In genomic region chr7:2791390-2791789, GRCh38 we compare ENCODE assay signal across 16 cellular contexts. TPM values are rescaled to one million over a fixed set of nuclear protein-coding genes. Genes with fewer than 3 reads are reported as not detected.
DNase-seq lines count a peak whose midpoint lies in the region; ATAC-seq and TF ChIP-seq lines count a peak whose summit lies in the region.
"Had no signal": no experiment of that assay in that cellular context is flagged by ENCODE, and none has a peak within 500 bp of the region (broad histone marks: within the 10 kb centered on the region; RNA-seq: fewer than 3 reads in every experiment).

No MANE protein-coding gene starts in this region.

- no peak overlapping the region for H3K4me2 ChIP-seq in osteoblast (ENCODE audit: insufficient read depth, low read length)
- H3K4me2 ChIP-seq in neuronal stem cell (ENCODE audit: insufficient read depth, low read length, poor library complexity, severe bottlenecking) = no peak overlapping the region
- H3K4me2 ChIP-seq: BLaER1 had no signal

- no peak overlapping the region for H3K9ac ChIP-seq in neuronal stem cell (ENCODE audit: low read depth, low read length, poor library complexity)
- H3K9ac ChIP-seq: BLaER1, GM23248 had no signal

- H2BK12ac ChIP-seq in neuronal stem cell (ENCODE audit: low read length) = no peak overlapping the region

- ATAC-seq in upper lobe of right lung = no peak
- ATAC-seq: GM12878 had no signal

- H3K14ac ChIP-seq in neuronal stem cell (ENCODE audit: low read length) = no peak overlapping the region

- no peak overlapping the region for H3K4ac ChIP-seq in neuronal stem cell (ENCODE audit: low read length)

- intact Hi-C loops in head of caudate nucleus (cut with DNase I) = no loop called here
- intact Hi-C loops in upper lobe of right lung (cut with DNase I) = no loop called here

- H4K91ac ChIP-seq in neuronal stem cell (ENCODE audit: low read depth, low read length, poor library complexity) = no peak overlapping the region

- DNase-seq in cardiac muscle cell (ENCODE audit: low read depth in 1 of 2, low spot score in 1 of 2) = no peak
- no peak for DNase-seq in right atrium auricular region (ENCODE audit: low spot score)
- DNase-seq in head of caudate nucleus = peak in 25 of 42 donors; percentile 28 to 90 (median 54)
- DNase-seq in osteoblast (ENCODE audit: insufficient read length, low spot score, missing footprints) = peak; percentile 30
- DNase-seq in upper lobe of right lung = no peak
- no peak for DNase-seq in neuronal stem cell (ENCODE audit: low spot score)
- no peak for DNase-seq in DMS 273 (lab: John Stamatoyannopoulos, UW; ENCODE audit: unreplicated experiment)
- DNase-seq: 8988T; CD4-positive, alpha-beta memory T cell; DMS53; DND-41; EL; GM23248 had no signal

- no peaks in the 10 kb centered on the region for H3K27me3 ChIP-seq in cardiac muscle cell
- no peaks in the 10 kb centered on the region for H3K27me3 ChIP-seq in right atrium auricular region
- no peaks in the 10 kb centered on the region for H3K27me3 ChIP-seq in osteoblast (ENCODE audit: insufficient read depth, low read length)
- H3K27me3 ChIP-seq in upper lobe of right lung = no peaks in the 10 kb centered on the region
- H3K27me3 ChIP-seq in neuronal stem cell (ENCODE audit: control insufficient read depth in 3 of 3, insufficient read depth in 3 of 3, low read depth in 1 of 3, low read length in 3 of 3) = no peaks in the 10 kb centered on the region
- H3K27me3 ChIP-seq: BLaER1 had no signal

- peaks cover 6% of the 10 kb centered on the region for H3K79me1 ChIP-seq in neuronal stem cell (ENCODE audit: low read depth, low read length)

- H3K4me3 ChIP-seq in cardiac muscle cell (no peak overlapping the region), right atrium auricular region (no peak overlapping the region), osteoblast (ENCODE audit: insufficient read depth, low read length) (no peak overlapping the region), upper lobe of right lung (no peak overlapping the region), neuronal stem cell (ENCODE audit: low read length in 2 of 2) (no peak overlapping the region)
- H3K4me3 ChIP-seq: BLaER1, GM12878, GM23248, HAP-1 had no signal

- H3K79me2 ChIP-seq in osteoblast (ENCODE audit: insufficient read depth, low read length) = peaks cover 69% of the 10 kb centered on the region

- H3K27ac ChIP-seq in cardiac muscle cell (peak overlapping the region; percentile 2), right atrium auricular region (no peak overlapping the region), osteoblast (ENCODE audit: low read depth, low read length) (no peak overlapping the region), upper lobe of right lung (no peak overlapping the region), neuronal stem cell (replicated peaks; ENCODE audit: low read length) (no peak overlapping the region)
- H3K27ac ChIP-seq: BLaER1, GM23248 had no signal

- H3K18ac ChIP-seq in neuronal stem cell (ENCODE audit: low read length) = no peak overlapping the region

- WGBS in neuronal stem cell (ENCODE audit: extremely low coverage in 2 of 2, insufficient read length in 2 of 2, insufficient replicate concordance in 1 of 2), 2 donors = no CpG with 5 or more reads among the region's 5 CpGs

- H2AFZ ChIP-seq in osteoblast (ENCODE audit: low read length) (no peak overlapping the region), neuronal stem cell (ENCODE audit: low read length) (no peak overlapping the region)
- H2AFZ ChIP-seq: GM23248 had no signal

- H2BK15ac ChIP-seq in neuronal stem cell (ENCODE audit: low read length) = no peak overlapping the region

- no peak overlapping the region for H2BK120ac ChIP-seq in neuronal stem cell (ENCODE audit: low read depth, low read length)

- H3K36me3 ChIP-seq in cardiac muscle cell = peaks cover 12% of the 10 kb centered on the region
- H3K36me3 ChIP-seq in right atrium auricular region = peaks cover 38% of the 10 kb centered on the region
- peaks cover 38% of the 10 kb centered on the region for H3K36me3 ChIP-seq in osteoblast (ENCODE audit: insufficient read depth, low read length)
- H3K36me3 ChIP-seq in upper lobe of right lung = peaks cover 31% of the 10 kb centered on the region
- H3K36me3 ChIP-seq in neuronal stem cell (replicated peaks in 1 of 2; ENCODE audit: control insufficient read depth in 2 of 2, insufficient read depth in 2 of 2, low read length in 2 of 2) = peaks cover 22 to 82% of the 10 kb centered on the region in 2 donors

- H3K9me3 ChIP-seq in cardiac muscle cell (ENCODE audit: low read depth) (no peaks in the 10 kb centered on the region), right atrium auricular region (no peaks in the 10 kb centered on the region), osteoblast (ENCODE audit: low read depth, low read length) (no peaks in the 10 kb centered on the region), upper lobe of right lung (no peaks in the 10 kb centered on the region), neuronal stem cell (replicated peaks in 1 of 2; ENCODE audit: control insufficient read depth in 2 of 2, insufficient read depth in 1 of 2, low read depth in 1 of 2, low read length in 2 of 2) (peaks cover 2 to 4% of the 10 kb centered on the region in 2 donors)
- H3K9me3 ChIP-seq: HAP-1 had no signal

- peaks cover 7% of the 10 kb centered on the region for H4K20me1 ChIP-seq in osteoblast (ENCODE audit: insufficient read depth, low read length)

- no peak overlapping the region for H2BK5ac ChIP-seq in neuronal stem cell (ENCODE audit: low read length)

- H3K23ac ChIP-seq in neuronal stem cell (ENCODE audit: low read depth, low read length, poor library complexity) = no peak overlapping the region

- no peak overlapping the region for H4K8ac ChIP-seq in neuronal stem cell (ENCODE audit: low read depth, low read length)

- TF ChIP-seq CTCF in cardiac muscle cell (IDR thresholded peaks at IDR 0.05; ENCODE audit: low read depth, low read length) = no peak
- no peak for TF ChIP-seq CTCF in right atrium auricular region (IDR thresholded peaks at IDR 0.05)
- no peak for TF ChIP-seq CTCF in osteoblast (IDR thresholded peaks at IDR 0.05; ENCODE audit: extremely low read depth, low read depth, low read length)
- no peak for TF ChIP-seq CTCF in upper lobe of right lung (IDR thresholded peaks at IDR 0.05)

- peaks cover 28% of the 10 kb centered on the region for H3K4me1 ChIP-seq in cardiac muscle cell (ENCODE audit: low read depth)
- H3K4me1 ChIP-seq in right atrium auricular region = peaks cover 0 to 17% of the 10 kb centered on the region in 2 donors
- H3K4me1 ChIP-seq in osteoblast (ENCODE audit: insufficient read depth, low read length) = peaks cover 8% of the 10 kb centered on the region
- no peaks in the 10 kb centered on the region for H3K4me1 ChIP-seq in upper lobe of right lung
- H3K4me1 ChIP-seq in neuronal stem cell (ENCODE audit: control insufficient read depth in 2 of 2, insufficient read depth in 1 of 2, low read depth in 1 of 2, low read length in 2 of 2) = no peaks in the 10 kb centered on the region
- H3K4me1 ChIP-seq: BLaER1, HAP-1 had no signal

- H2AK5ac ChIP-seq in neuronal stem cell (ENCODE audit: low read depth, low read length) = no peak overlapping the region

RNA-seq across cellular contexts. Expression of gene GNA12, which starts 52.7 kb away (rescaled TPM):
- total RNA-seq in cardiac muscle cell (34.5 and 54.4 TPM in 2 replicates), right atrium auricular region (10 to 100 TPM; 26.3 to 38.8 TPM), osteoblast (27.1 and 32.7 TPM in 2 replicates), upper lobe of right lung (47.2 TPM)
- 59.1 and 64.2 TPM in 2 replicates for polyA plus RNA-seq in cardiac muscle cell
- polyA plus RNA-seq in neuronal stem cell (2013, experiment 1 of 2) = 37.0 TPM
- 36.5 TPM for polyA plus RNA-seq in neuronal stem cell (2013, experiment 2 of 2)

Comparison
In these comparisons a context has a peak if more than half of its experiments do, and no peak if none do; other contexts are left out.
1. DNase-seq: peak in head of caudate nucleus (25 of 42) and osteoblast (single experiment); none in cardiac muscle cell (0 of 2), right atrium auricular region (single experiment), upper lobe of right lung (single experiment), neuronal stem cell (single experiment) and DMS 273 (single experiment).